In the genomic region with DNA sequence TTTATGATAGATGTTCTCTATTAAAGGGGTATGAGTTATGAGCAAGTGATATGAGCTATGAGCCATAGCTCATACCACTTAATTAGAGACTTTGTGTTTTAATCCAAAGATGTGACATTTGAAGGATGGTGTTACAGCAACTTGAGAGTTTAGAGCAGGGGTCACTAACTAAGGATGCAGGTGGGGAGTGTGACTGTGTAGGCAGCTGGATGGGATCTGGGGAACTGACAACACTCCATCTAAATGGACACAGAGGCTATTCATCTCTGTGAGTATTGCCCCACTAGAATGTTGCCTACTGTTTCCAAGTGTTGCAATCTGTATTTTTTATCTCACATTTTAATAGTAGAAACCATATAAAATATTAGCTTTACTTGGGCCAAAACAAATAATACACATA, we compare ENCODE assay signal across 25 cellular contexts.
"Had no signal": no experiment of that assay in that cellular context is flagged by ENCODE, and none has a peak within 500 bp of the region (broad histone marks: within the 10 kb centered on the region; RNA-seq: fewer than 3 reads in every experiment).

No MANE protein-coding gene starts in this region.

- H3K36me3 ChIP-seq: colonic mucosa, esophagus squamous epithelium, gastrocnemius medialis, heart left ventricle, left lung, lower lobe of right lung had no signal

- H3K27ac ChIP-seq: colonic mucosa, epithelial cell of prostate, esophagus squamous epithelium, gastrocnemius medialis, heart left ventricle, hepatocyte, left lung, lower lobe of right lung had no signal

- H3K4me3 ChIP-seq: colonic mucosa, esophagus squamous epithelium, gastrocnemius medialis, heart left ventricle, hepatocyte, left lung, lower lobe of right lung, mucosa of descending colon had no signal

- ATAC-seq: effector memory CD8-positive, alpha-beta T cell; esophagus mucosa; gastrocnemius medialis; left colon; left lung; lower lobe of right lung; mucosa of descending colon had no signal

- DNase-seq: colonic mucosa; cortex of kidney; effector CD8-positive, alpha-beta T cell; effector memory CD8-positive, alpha-beta T cell; endodermal cell; erythroblast; esophagus squamous epithelium; foreskin fibroblast; foreskin melanocyte; gastrocnemius medialis; heart left ventricle; hypothalamus; immature natural killer cell; islet precursor cell; kidney; kidney glomerular epithelial cell; left colon; left lung; lower lobe of right lung; mesenchymal stem cell; mucosa of descending colon; naive B cell had no signal

- H3K4me1 ChIP-seq: colonic mucosa, esophagus squamous epithelium, gastrocnemius medialis, heart left ventricle, left lung, lower lobe of right lung had no signal

- H3K27me3 ChIP-seq: colonic mucosa, esophagus squamous epithelium, gastrocnemius medialis, heart left ventricle, hepatocyte, left lung had no signal

- H3K9me3 ChIP-seq: colonic mucosa, esophagus squamous epithelium, gastrocnemius medialis, lower lobe of right lung, mucosa of descending colon had no signal
